13 cellular contexts compared by ENCODE assay signal in the genomic region with DNA sequence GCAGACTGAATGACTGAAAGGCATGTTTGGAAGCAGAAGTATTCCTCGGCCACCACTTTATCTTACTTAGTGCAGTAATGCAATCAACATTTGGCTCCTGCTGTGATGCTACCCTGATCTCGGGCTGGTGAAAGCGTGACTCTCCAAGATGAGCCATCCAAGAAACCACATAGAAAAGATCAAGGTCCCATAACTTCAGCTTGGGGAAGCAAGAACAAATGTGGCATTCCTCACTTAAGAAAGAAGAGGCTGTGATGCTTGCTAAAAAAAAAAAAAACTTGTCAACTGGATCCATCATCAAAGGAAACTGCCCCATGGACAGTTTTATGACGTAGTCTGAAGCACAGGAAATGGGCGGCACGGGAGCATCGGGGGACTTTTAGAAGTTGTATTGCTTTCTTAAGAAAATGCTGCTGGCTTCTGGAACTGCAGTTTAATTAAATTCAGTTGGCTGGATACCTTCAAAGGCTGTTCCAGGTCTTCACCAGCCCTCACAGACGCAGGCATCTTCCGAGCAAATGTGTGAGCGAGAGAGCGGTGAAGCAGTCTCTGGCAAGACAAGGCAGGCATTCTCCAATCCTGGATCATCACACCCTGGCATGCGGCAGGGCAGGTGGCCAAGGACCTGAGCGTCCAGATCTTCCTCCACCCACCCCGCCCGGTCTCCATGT. TPM values are rescaled to one million over a fixed set of nuclear protein-coding genes. Genes with fewer than 3 reads are reported as not detected.
A peak's percentile ranks its signal among the peaks of the same experiment; 100 is the strongest.
DNase-seq lines count a peak whose midpoint lies in the region; ATAC-seq and TF ChIP-seq lines count a peak whose summit lies in the region.
"Had no signal": no experiment of that assay in that cellular context is flagged by ENCODE, and none has a peak within 500 bp of the region (broad histone marks: within the 10 kb centered on the region; RNA-seq: fewer than 3 reads in every experiment).

No MANE protein-coding gene starts in this region.

- no peak for ATAC-seq in GM23338
- ATAC-seq in GM19395 (IDR thresholded peaks at IDR 0.05; ENCODE audit: unreplicated experiment) = no peak

- no peak overlapping the region for H3K4me3 Mint-ChIP-seq in GM23338
- H3K4me3 Mint-ChIP-seq: stimulated activated naive CD8-positive, alpha-beta T cell treated with anti-CD3 and anti-CD28 coated beads, Interleukin-15, Interleukin-2, amounts not matched to agents 100 ng/mL and 50 ng/mL, for 24 hours; T-helper 1 cell treated with Interleukin-12 subunit alpha and Interleukin-12 subunit beta and Interleukin-4 antibody, amounts not matched to agents 30 μg/mL and 1 μg/mL, for 36 hours had no signal

- no peak overlapping the region for H3K4me2 ChIP-seq in GM23338

- no peaks in the 10 kb centered on the region for H3K9me3 ChIP-seq in esophagus squamous epithelium

- H3K27me3 ChIP-seq in GM23338 (ENCODE audit: insufficient read depth) (no peaks in the 10 kb centered on the region), esophagus squamous epithelium (no peaks in the 10 kb centered on the region)

- no peaks in the 10 kb centered on the region for H3K36me3 ChIP-seq in GM23338 (ENCODE audit: insufficient read depth)
- no peaks in the 10 kb centered on the region for H3K36me3 ChIP-seq in esophagus squamous epithelium

- TF ChIP-seq POLR2A in esophagus squamous epithelium (IDR thresholded peaks at IDR 0.05) = no peak

- H3K36me3 Mint-ChIP-seq in GM23338 (ENCODE audit: low read depth) = no peaks in the 10 kb centered on the region; the same call in 2 of the 3 replicates
- H3K36me3 Mint-ChIP-seq: IgD-negative memory B cell had no signal

- 0 out of 2 replicates have a peak overlapping the region, but pooled peaks have one; percentile 10 for H2AFZ ChIP-seq in GM23338

- intact Hi-C loops in esophagus squamous epithelium (cut with DNase I) = no loop called here
- intact Hi-C loops in posterior cingulate gyrus (cut with DNase I) = no loop called here
- intact Hi-C loops in posterior vena cava (cut with DNase I) = loop anchor here in 1 of 2 donors (10.0 kb wide), 2 partner anchors 74 to 86 kb away; no protein-coding TSS in a partner anchor

- H3K4me1 ChIP-seq in GM23338 (ENCODE audit: insufficient read depth) (peaks cover 26% of the 10 kb centered on the region), esophagus squamous epithelium (peaks cover 5 to 51% (median 40%) of the 10 kb centered on the region in 3 donors)

- WGBS in esophagus squamous epithelium, 2 donors = 29% methylated on average over 8 to 9 of the region's 15 CpGs

- no peaks in the 10 kb centered on the region for H3F3A ChIP-seq in GM23338 (replicated peaks; ENCODE audit: low read depth)

- H3K9me2 ChIP-seq in GM23338 (ENCODE audit: insufficient read depth) = no peaks in the 10 kb centered on the region

- H3K4me3 ChIP-seq in GM23338 = no peak overlapping the region
- H3K4me3 ChIP-seq in esophagus squamous epithelium = no peak overlapping the region

- peaks cover 23% of the 10 kb centered on the region for H3K27me3 Mint-ChIP-seq in GM23338 (ENCODE audit: insufficient read depth, low read depth, poor library complexity)

- DNase-seq in GM23338 (ENCODE audit: low spot score) (no peak), SW480 (ENCODE audit: low spot score) (peak; percentile 85), esophagus squamous epithelium (lab: John Stamatoyannopoulos, UW) (no peak), posterior cingulate gyrus (peak in 8 of 10 donors; percentile 47 to 93 (median 64)), posterior vena cava (ENCODE audit: low spot score) (no peak), NCI-H2081 (lab: John Stamatoyannopoulos, UW) (no peak)
- no peak for DNase-seq in activated T-cell treated with anti-CD3 and anti-CD28 coated beads, Interleukin-2, amount 50 U/mL, for 1 hour
- DNase-seq: activated gamma-delta T cell treated with Interleukin-2 at 50 U/mL for 16 hours, erythroblast had no signal

- no peak overlapping the region for H3K27ac Mint-ChIP-seq in GM23338
- H3K27ac Mint-ChIP-seq: stimulated activated naive CD8-positive, alpha-beta T cell treated with anti-CD3 and anti-CD28 coated beads, Interleukin-15, Interleukin-2, amounts not matched to agents 100 ng/mL and 50 ng/mL, for 24 hours; T-helper 1 cell treated with Interleukin-12 subunit alpha and Interleukin-12 subunit beta and Interleukin-4 antibody, amounts not matched to agents 30 μg/mL and 1 μg/mL, for 36 hours had no signal

- H3K27ac ChIP-seq in GM23338 (ENCODE audit: low read depth) (no peak overlapping the region), esophagus squamous epithelium (peak overlapping the region; percentile 2 to 54 (median 30))

- no peak for TF ChIP-seq CTCF in GM23338 (conservative IDR thresholded peaks at IDR 0.05; ENCODE audit: low read depth in 2 of 2)
- no peak for TF ChIP-seq CTCF in esophagus squamous epithelium (IDR thresholded peaks at IDR 0.05)

- H3K79me2 ChIP-seq in GM23338 (replicated peaks; ENCODE audit: insufficient read depth) = no peaks in the 10 kb centered on the region

- no peaks in the 10 kb centered on the region; the same call in 2 of the 3 replicates for H3K9me3 Mint-ChIP-seq in GM23338
- H3K9me3 Mint-ChIP-seq: IgD-negative memory B cell; stimulated activated naive CD8-positive, alpha-beta T cell treated with anti-CD3 and anti-CD28 coated beads, Interleukin-15, Interleukin-2, amounts not matched to agents 100 ng/mL and 50 ng/mL, for 24 hours; T-helper 1 cell treated with Interleukin-12 subunit alpha and Interleukin-12 subunit beta and Interleukin-4 antibody, amounts not matched to agents 30 μg/mL and 1 μg/mL, for 36 hours had no signal

- H4K20me1 ChIP-seq in GM23338 (replicated peaks; ENCODE audit: insufficient read depth) = no peaks in the 10 kb centered on the region

- peaks cover 51% of the 10 kb centered on the region for H3K4me1 Mint-ChIP-seq in GM23338

TF ChIP-seq in GM23338, 12 proteins besides CTCF, POLR2A, EP300 and RAD21 (continues in another document):
- TF ChIP-seq ZNF114 (CRISPR knock-in tag; IDR thresholded peaks at IDR 0.05) (no peak), EZH2phosphoT487 (IDR thresholded peaks at IDR 0.05; ENCODE audit: unreplicated experiment) (no peak), POLR2AphosphoS5 (IDR thresholded peaks at IDR 0.05; ENCODE audit: low read depth) (no peak), JUNB (IDR thresholded peaks at IDR 0.05; ENCODE audit: unreplicated experiment) (no peak)
- TF ChIP-seq, protein P1, sequence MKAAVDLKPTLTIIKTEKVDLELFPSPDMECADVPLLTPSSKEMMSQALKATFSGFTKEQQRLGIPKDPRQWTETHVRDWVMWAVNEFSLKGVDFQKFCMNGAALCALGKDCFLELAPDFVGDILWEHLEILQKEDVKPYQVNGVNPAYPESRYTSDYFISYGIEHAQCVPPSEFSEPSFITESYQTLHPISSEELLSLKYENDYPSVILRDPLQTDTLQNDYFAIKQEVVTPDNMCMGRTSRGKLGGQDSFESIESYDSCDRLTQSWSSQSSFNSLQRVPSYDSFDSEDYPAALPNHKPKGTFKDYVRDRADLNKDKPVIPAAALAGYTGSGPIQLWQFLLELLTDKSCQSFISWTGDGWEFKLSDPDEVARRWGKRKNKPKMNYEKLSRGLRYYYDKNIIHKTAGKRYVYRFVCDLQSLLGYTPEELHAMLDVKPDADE (IDR thresholded peaks at IDR 0.05) = no peak

RNA-seq across cellular contexts. Expression of a gene that starts 38.2 kb away (rescaled TPM):
- 0.54 and 1.3 TPM in 2 replicates for total RNA-seq in GM23338 (2014; rRNA removed; shearing (Covaris generic))
- 6.7 and 9.4 TPM in 2 replicates for polyA plus RNA-seq in GM23338 (2016; fragmentation: Nextera tagmentation; extraction: Ambion mirVana)
- under 1 TPM in 2 of 4 donors, not detected in 2; 0.76 TPM for total RNA-seq in esophagus squamous epithelium
- 1 to 10 TPM in 1 of 2 donors, not detected in 1; 1.8 TPM for total RNA-seq in posterior vena cava

Comparison
In these comparisons a context has a peak if more than half of its experiments do, and no peak if none do; other contexts are left out.
1. DNase-seq: peak in SW480 (single experiment) and posterior cingulate gyrus (8 of 10); none in GM23338 (single experiment), esophagus squamous epithelium (single experiment), posterior vena cava (single experiment), NCI-H2081 (0 of 2) and activated T-cell treated with anti-CD3 and anti-CD28 coated beads, Interleukin-2, amount 50 U/mL, for 1 hour (single experiment).